11 cellular contexts compared by ENCODE assay signal in the genomic region with DNA sequence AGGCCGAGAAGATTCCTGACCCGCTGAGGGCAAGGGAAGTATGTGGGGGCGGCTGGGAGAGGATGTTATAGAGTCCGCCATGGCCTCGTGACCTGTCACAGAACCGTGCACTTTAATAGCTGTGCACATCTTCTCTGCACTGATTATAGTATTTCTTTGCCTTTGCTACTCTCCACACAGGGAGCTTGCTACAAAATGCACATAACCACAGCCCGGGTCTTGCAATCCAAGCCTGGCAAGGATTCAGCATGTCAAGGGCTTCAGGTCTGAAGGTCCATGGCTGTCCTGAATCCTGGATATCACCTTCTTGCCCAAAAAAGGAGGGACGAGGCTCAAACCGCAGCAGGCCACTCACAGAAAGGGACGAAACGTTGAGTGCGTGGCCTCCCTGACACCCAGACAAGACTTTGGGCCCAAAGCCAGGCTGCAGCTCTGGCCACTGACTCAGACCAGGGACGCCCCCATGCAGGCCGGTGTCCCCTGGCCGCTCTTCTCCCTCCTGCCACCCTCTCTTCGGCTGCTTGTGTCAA. TPM values are rescaled to one million over a fixed set of nuclear protein-coding genes. Genes with fewer than 3 reads are reported as not detected.
DNase-seq lines count a peak whose midpoint lies in the region; ATAC-seq and TF ChIP-seq lines count a peak whose summit lies in the region.
"Had no signal": no experiment of that assay in that cellular context is flagged by ENCODE, and none has a peak within 500 bp of the region (broad histone marks: within the 10 kb centered on the region; RNA-seq: fewer than 3 reads in every experiment).

No MANE protein-coding gene starts in this region.

- RAD21 ChIA-PET in HCT116 (lab: Charles Lee; ENCODE audit: low non-redundant PET in 1 of 2, low total read pairs in 2 of 2, uncharacterized antibody in 2 of 2, unreplicated experiment in 2 of 2), result no interaction called here

- peaks cover 0 to 3% (median 0%) of the 10 kb centered on the region in 3 donors for H3K27me3 Mint-ChIP-seq in immature natural killer cell (ENCODE audit: low read depth in 3 of 3)

- H3K4me1 Mint-ChIP-seq in immature natural killer cell, result peaks cover 6 to 16% of the 10 kb centered on the region in 2 donors

- no peak for TF ChIP-seq RAD21 in HCT116 (IDR thresholded peaks at IDR 0.05; ENCODE audit: low read depth)

- WGBS in spleen, 5 donors, result 57 to 68% (median 63%) methylated on average over 10 to 16 of the region's 16 CpGs

- no peaks in the 10 kb centered on the region for H4K20me1 ChIP-seq in HCT116 (ENCODE audit: insufficient read depth)

- peak overlapping the region in 4 of 6 donors; percentile 27 to 69 (median 47) for H3K27ac Mint-ChIP-seq in immature natural killer cell

- H2AFZ ChIP-seq in HCT116 (ENCODE audit: low read depth, low read length, poor library complexity, severe bottlenecking), result no peak overlapping the region

- peaks cover 29 to 31% of the 10 kb centered on the region in 2 experiments for H3K36me3 ChIP-seq in HCT116 (ENCODE audit: control insufficient read depth in 1 of 2, insufficient read depth in 2 of 2, low read length in 2 of 2)
- H3K36me3 ChIP-seq in spleen, result peaks cover 0 to 65% (median 41%) of the 10 kb centered on the region in 6 donors

- H3K9me3 ChIP-seq in HCT116 (ENCODE audit: control insufficient read depth in 1 of 2, insufficient read depth in 1 of 2, low read depth in 1 of 2, low read length in 2 of 2), result no peaks in the 10 kb centered on the region
- H3K9me3 ChIP-seq in spleen, result no peaks in the 10 kb centered on the region

- peaks cover 8 to 11% (median 8%) of the 10 kb centered on the region in 3 donors for H3K36me3 Mint-ChIP-seq in immature natural killer cell

- intact Hi-C loops in HCT116 (cut with micrococcal nuclease), result no loop called here
- intact Hi-C loops in spleen (cut with DNase I; ENCODE audit: low total_unique reads), result no loop called here

- CTCF ChIA-PET in HCT116 (lab: Charles Lee), result no interaction called here

- H3K9me2 ChIP-seq in HCT116 (ENCODE audit: insufficient read depth), result no peaks in the 10 kb centered on the region

- H3K4me2 ChIP-seq in HCT116 (ENCODE audit: low read length), result no peak overlapping the region

- H3K4me3 Mint-ChIP-seq in immature natural killer cell, result no peak overlapping the region

- POLR2A ChIA-PET in HCT116 (lab: Charles Lee), result no interaction called here

- H3K4me3 ChIP-seq in HCT116 (replicated peaks in 1 of 2; ENCODE audit: low read depth in 1 of 2, low read length in 2 of 2) (no peak overlapping the region), spleen (no peak overlapping the region)

- no peak for DNase-seq in HCT116 (ENCODE audit: low read depth, low spot score)
- DNase-seq in immature natural killer cell, result no peak
- peak; percentile 75 for DNase-seq in spleen
- no peak for DNase-seq in GM19238 (ENCODE audit: insufficient read length, low spot score)
- no peak for DNase-seq in GM13976 (ENCODE audit: low spot score)
- DNase-seq: cortex of kidney; NCI-H226; stimulated activated CD4-positive, alpha-beta T cell treated with anti-CD3 and anti-CD28 coated beads, Interleukin-15, amount 100 ng/mL, for 24 hours had no signal

- in situ Hi-C loops in GM13976 (cut with MboI; ENCODE audit: low sequenced_read_pairs, unreplicated experiment), result no loop called here

- TF ChIP-seq POLR2A in HCT116 (IDR thresholded peaks at IDR 0.05; ENCODE audit: borderline replicate concordance, extremely low read depth, insufficient read depth, insufficient read length) (no peak), spleen (IDR thresholded peaks at IDR 0.05) (no peak)

- H3K4me1 ChIP-seq in HCT116 (ENCODE audit: control insufficient read depth in 1 of 2, insufficient read depth in 2 of 2, low read length in 2 of 2) (no peaks in the 10 kb centered on the region), spleen (peaks cover 0 to 65% (median 21%) of the 10 kb centered on the region in 6 donors)

- no peaks in the 10 kb centered on the region for H3K9me3 Mint-ChIP-seq in immature natural killer cell

- H3K27me3 ChIP-seq in HCT116 (ENCODE audit: insufficient read depth, low read length) (no peaks in the 10 kb centered on the region), spleen (replicated peaks in 1 of 7) (no peaks in the 10 kb centered on the region)

- BruUV-seq in HCT116 (replicated peaks; lab: Mats Ljungman, UMichigan), result no TSS peak

- no peak overlapping the region for H3K9ac ChIP-seq in HCT116 (ENCODE audit: low read length)

- ATAC-seq in HCT116 (no peak), HG02852 (IDR thresholded peaks at IDR 0.05; ENCODE audit: unreplicated experiment) (no peak), GM21528 (IDR thresholded peaks at IDR 0.05; ENCODE audit: low FRiP score, unreplicated experiment) (no peak)

- TF ChIP-seq CTCF in HCT116 (IDR thresholded peaks at IDR 0.05 in 2 of 3, conservative IDR thresholded peaks at IDR 0.05 in 1 of 3; ENCODE audit: borderline replicate concordance in 1 of 3, insufficient read depth in 1 of 3, low read depth in 2 of 3, low read length in 2 of 3), result no peak
- no peak for TF ChIP-seq CTCF in spleen (IDR thresholded peaks at IDR 0.05 in 8 of 11, conservative IDR thresholded peaks at IDR 0.05 in 3 of 11)
- TF ChIP-seq CTCF in GM13976 (IDR thresholded peaks at IDR 0.05; ENCODE audit: borderline replicate concordance, control extremely low read depth, extremely low read depth, insufficient read depth, missing control alignments), result no peak

- H3K79me2 ChIP-seq in HCT116 (ENCODE audit: insufficient read depth, low read length), result peaks cover 6% of the 10 kb centered on the region; the same call in 1 of the 2 replicates

- peak overlapping the region; percentile 27; the same call in 1 of the 2 replicates for H3K27ac ChIP-seq in HCT116 (ENCODE audit: low read depth, low read length)
- H3K27ac ChIP-seq in angular gyrus (ENCODE audit: low read depth, low read length), result peak overlapping the region; percentile 86
- peak overlapping the region in 7 of 8 donors; percentile 20 to 54 (median 32) for H3K27ac ChIP-seq in spleen

TF ChIP-seq in HCT116, 20 proteins besides CTCF, POLR2A, EP300 and RAD21:
- TF ChIP-seq TCF7L2 (IDR thresholded peaks at IDR 0.05; ENCODE audit: borderline replicate concordance, extremely low read depth, insufficient read depth, insufficient read length), result no peak
- no peak for TF ChIP-seq ATF3 (IDR thresholded peaks at IDR 0.05)
- TF ChIP-seq POLR2AphosphoS5 (IDR thresholded peaks at IDR 0.05; ENCODE audit: low read depth, low read length), result peak; percentile 47
- TF ChIP-seq SIN3A (IDR thresholded peaks at IDR 0.05; ENCODE audit: low read depth), result 0 out of 2 replicates have a peak, but pooled peaks have one; percentile 28
- TF ChIP-seq JUND (IDR thresholded peaks at IDR 0.05), result no peak

RNA-seq across cellular contexts. Expression of gene USP22, which starts 43.7 kb away (rescaled TPM):
- total RNA-seq in HCT116 (2021; ENCODE audit: unreplicated experiment), result 210 TPM
- 111 and 112 TPM in 2 replicates for polyA plus RNA-seq in HCT116 (2012)
- 10 to 100 TPM in 2 of 3 donors, 1 to 10 TPM in 1; 9.6 to 31.7 (median 21.4) TPM for polyA plus RNA-seq in immature natural killer cell
- total RNA-seq in spleen, result 100 to 1,000 TPM; 131 to 200 (median 162) TPM
- 10 to 100 TPM; 21.7 to 44.2 (median 26.2) TPM for polyA plus RNA-seq in spleen

Comparison
In these comparisons a context has a peak if more than half of its experiments do, and no peak if none do; other contexts are left out.
1. H3K27ac ChIP-seq: peak in every context shown above with its lines; median percentile 86 in angular gyrus; 32 in spleen; 27 in HCT116.